ENCODE assay signal across 8 cellular contexts in genomic region chr21:23968722-23969647, GRCh38.
DNase-seq lines count a peak whose midpoint lies in the region; ATAC-seq and TF ChIP-seq lines count a peak whose summit lies in the region.

No MANE protein-coding gene starts in this region.

- no peaks in the 10 kb centered on the region for H3K36me3 Mint-ChIP-seq in IgD-negative memory B cell

- CTCF ChIA-PET in Panc1 (lab: Charles Lee), result no interaction called here

- H3K27ac ChIP-seq in Panc1 (ENCODE audit: low read length) (no peak overlapping the region), uterus (no peak overlapping the region)

- no peaks in the 10 kb centered on the region for H3K9me3 ChIP-seq in Panc1 (ENCODE audit: control insufficient read depth, insufficient read depth, low read depth, low read length)
- H3K9me3 ChIP-seq in uterus, result no peaks in the 10 kb centered on the region

- peak; percentile 71 for DNase-seq in GF-D8 (lab: John Stamatoyannopoulos, UW)
- peak; percentile 57 for DNase-seq in Panc1 (ENCODE audit: low read depth, low spot score)
- peak; percentile 73 to 81 for DNase-seq in activated T-cell treated with anti-CD3 and anti-CD28 coated beads, Interleukin-2, amount 50 U/mL, for 48 hours
- peak; percentile 1 for DNase-seq in iris pigment epithelial cell (ENCODE audit: low read depth)
- peak; percentile 29 to 35 for DNase-seq in stimulated activated CD8-positive, alpha-beta memory T cell treated with anti-CD3 and anti-CD28 coated beads, Interleukin-4, amount 100 ng/mL, for 4 hours (ENCODE audit: low read depth in 2 of 2, low spot score in 1 of 2)
- DNase-seq in uterus, result no peak

- TF ChIP-seq CTCF in Panc1 (IDR thresholded peaks at IDR 0.05) (peak; percentile 72), uterus (IDR thresholded peaks at IDR 0.05) (no peak)

- no peaks in the 10 kb centered on the region for H3K36me3 ChIP-seq in Panc1 (ENCODE audit: control insufficient read depth, insufficient read depth, low read length)
- H3K36me3 ChIP-seq in uterus, result no peaks in the 10 kb centered on the region

- no peaks in the 10 kb centered on the region for H3K27me3 Mint-ChIP-seq in IgD-negative memory B cell

- TF ChIP-seq POLR2A in uterus (IDR thresholded peaks at IDR 0.05), result no peak

- peaks cover 10 to 13% (median 10%) of the 10 kb centered on the region in 3 donors for H3K4me1 Mint-ChIP-seq in IgD-negative memory B cell

- no peaks in the 10 kb centered on the region for H3K9me3 Mint-ChIP-seq in IgD-negative memory B cell

- H3K4me3 Mint-ChIP-seq in IgD-negative memory B cell, result peak overlapping the region; percentile 15 to 92 (median 78)

- ATAC-seq in GM21737 (IDR thresholded peaks at IDR 0.05; ENCODE audit: unreplicated experiment) (peak; percentile 94), Panc1 (peak; percentile 91)

- no TSS peak for BruUV-seq in Panc1 (replicated peaks; lab: Mats Ljungman, UMichigan)

- intact Hi-C loops in Panc1 (cut with micrococcal nuclease; ENCODE audit: unreplicated experiment) (loop anchor here (5.0 kb wide), 1 partner anchor 117 kb away; no protein-coding TSS in a partner anchor), uterus (cut with DNase I; ENCODE audit: low total_unique reads) (no loop called here)

- peak overlapping the region; percentile 5 to 86 (median 27) for H3K27ac Mint-ChIP-seq in IgD-negative memory B cell

- H3K4me1 ChIP-seq in Panc1 (ENCODE audit: control insufficient read depth, insufficient read depth, low read length), result no peaks in the 10 kb centered on the region
- no peaks in the 10 kb centered on the region for H3K4me1 ChIP-seq in uterus

- H3K4me3 ChIP-seq in Panc1 (ENCODE audit: low read depth in 2 of 2, low read length in 2 of 2) (peak overlapping the region in 1 of 2 experiments; percentile 6; a peak in 1 of 4 replicates), uterus (no peak overlapping the region)

- in situ Hi-C loops in Panc1 (cut with HindIII; ENCODE audit: low pct_unique_long_range_greater_than_20kb, low sequenced_read_pairs), result no loop called here

- H3K27me3 ChIP-seq in Panc1 (ENCODE audit: control insufficient read depth, insufficient read depth, low read length), result no peaks in the 10 kb centered on the region
- no peaks in the 10 kb centered on the region for H3K27me3 ChIP-seq in uterus

- POLR2A ChIA-PET in Panc1 (lab: Charles Lee), result no interaction called here

Comparison
In these comparisons a context has a peak if more than half of its experiments do, and no peak if none do; other contexts are left out.
1. DNase-seq: peak in GF-D8 (single experiment), Panc1 (single experiment), activated T-cell treated with anti-CD3 and anti-CD28 coated beads, Interleukin-2, amount 50 U/mL, for 48 hours (2 of 2), iris pigment epithelial cell (single experiment) and stimulated activated CD8-positive, alpha-beta memory T cell treated with anti-CD3 and anti-CD28 coated beads, Interleukin-4, amount 100 ng/mL, for 4 hours (2 of 2); none in uterus (0 of 2).